ENCODE assay signal across 8 cellular contexts in the genomic region with DNA sequence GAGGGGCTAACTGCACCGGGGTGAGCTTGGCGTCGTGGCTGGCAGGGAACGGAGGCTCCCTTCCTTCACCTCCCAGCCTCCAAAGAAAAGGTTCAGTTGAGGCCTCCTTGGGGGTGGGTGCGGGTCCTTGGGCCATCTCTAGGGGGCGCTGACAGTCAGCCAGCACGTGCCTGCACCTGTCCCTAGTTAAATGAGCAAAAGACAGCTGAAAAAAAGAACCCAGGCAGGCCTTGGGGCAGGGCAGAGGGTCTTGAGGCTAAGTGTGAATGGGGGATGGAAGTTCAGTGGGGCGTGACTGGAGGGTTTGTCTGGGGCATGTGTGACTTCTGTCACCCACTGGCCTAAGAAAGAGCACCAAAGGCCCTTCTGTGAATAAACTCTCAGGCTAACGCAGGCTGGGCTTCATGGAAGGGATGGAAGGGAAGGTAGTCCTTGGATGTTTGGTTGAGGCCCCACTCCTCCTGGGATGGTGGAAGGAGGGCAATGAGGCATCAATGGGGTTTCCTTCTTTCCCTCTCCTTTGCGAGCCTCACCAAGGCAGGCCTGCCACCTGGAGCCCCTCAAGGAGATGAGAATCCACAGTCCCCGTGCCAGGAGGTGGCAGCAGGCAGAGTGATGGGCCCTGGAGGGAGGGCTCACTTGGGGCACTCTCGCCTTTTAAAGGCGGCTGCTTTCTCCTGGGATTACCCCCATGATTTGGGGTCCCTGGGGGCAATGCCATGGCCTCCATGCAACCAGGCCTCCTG. TPM values are rescaled to one million over a fixed set of nuclear protein-coding genes. Genes with fewer than 3 reads are reported as not detected.
DNase-seq lines count a peak whose midpoint lies in the region; ATAC-seq and TF ChIP-seq lines count a peak whose summit lies in the region.

No MANE protein-coding gene starts in this region.

- ATAC-seq in naive thymus-derived CD4-positive, alpha-beta T cell: peak; percentile 26
- ATAC-seq in GM19467 (IDR thresholded peaks at IDR 0.05; ENCODE audit: unreplicated experiment): no peak

- POLR2A ChIA-PET in naive thymus-derived CD4-positive, alpha-beta T cell (lab: Charles Lee): interaction anchor here (0.8 to 43.2 kb wide), 9 partner anchors 8 to 146 kb away, joined by 3 to 1899 read pairs (median 37); a partner anchor contains a TSS

- TF ChIP-seq CTCF in VCaP (conservative IDR thresholded peaks at IDR 0.05) (0 out of 2 replicates have a peak, but pooled peaks have one; percentile 22), chondrocyte (IDR thresholded peaks at IDR 0.05) (peak; percentile 69)

- DNase-seq in DMS53 (lab: John Stamatoyannopoulos, UW): peak; percentile 48
- DNase-seq in DMS53 treated with DMSO at 0.1 percent for 48 hours (lab: John Stamatoyannopoulos, UW; ENCODE audit: unreplicated experiment): no peak
- DNase-seq in chondrocyte (ENCODE audit: low spot score): no peak
- DNase-seq in naive thymus-derived CD4-positive, alpha-beta T cell: peak in 8 of 9 donors; percentile 51 to 74 (median 64)
- no peak for DNase-seq in NK-92 treated with Interleukin-12 subunit alpha and Interleukin-12 subunit beta, amount 100 ng/mL, for 24 hours (lab: John Stamatoyannopoulos, UW)
- DNase-seq in GM19240 (ENCODE audit: insufficient read length, low spot score): no peak

- H3K9me3 Mint-ChIP-seq in chondrocyte (ENCODE audit: low read depth): no peaks in the 10 kb centered on the region
- H3K9me3 Mint-ChIP-seq in naive thymus-derived CD4-positive, alpha-beta T cell: peaks cover 0 to 6% (median 2%) of the 10 kb centered on the region in 11 donors

- H3K36me3 Mint-ChIP-seq in chondrocyte (ENCODE audit: low read depth): no peaks in the 10 kb centered on the region
- peaks cover 0 to 4% (median 0%) of the 10 kb centered on the region in 5 donors for H3K36me3 Mint-ChIP-seq in naive thymus-derived CD4-positive, alpha-beta T cell

- intact Hi-C loops in naive thymus-derived CD4-positive, alpha-beta T cell (cut with micrococcal nuclease): loop anchor here (1.0 to 5.0 kb wide), 5 partner anchors 11 to 146 kb away; no protein-coding TSS in a partner anchor

- CTCF ChIA-PET in naive thymus-derived CD4-positive, alpha-beta T cell (lab: Charles Lee): interaction anchor here (0.8 to 12.5 kb wide), 15 partner anchors 8 to 223 kb away, joined by 3 to 210 read pairs (median 4); a partner anchor contains a TSS

- H3K27me3 Mint-ChIP-seq in chondrocyte (ENCODE audit: low read depth): no peaks in the 10 kb centered on the region
- no peaks in the 10 kb centered on the region for H3K27me3 Mint-ChIP-seq in naive thymus-derived CD4-positive, alpha-beta T cell

- H3K4me1 ChIP-seq in naive thymus-derived CD4-positive, alpha-beta T cell (ENCODE audit: control insufficient read depth in 2 of 2, insufficient read depth in 2 of 2, low read length in 2 of 2): peaks cover 65 to 72% of the 10 kb centered on the region in 2 donors

- no peak overlapping the region for H3K4me3 Mint-ChIP-seq in chondrocyte (ENCODE audit: unreplicated experiment)
- H3K4me3 Mint-ChIP-seq in naive thymus-derived CD4-positive, alpha-beta T cell: peak overlapping the region; percentile 68 to 91 (median 84)

- H3K4me1 Mint-ChIP-seq in chondrocyte (ENCODE audit: low read depth): peaks cover 32% of the 10 kb centered on the region
- peaks cover 53 to 89% (median 76%) of the 10 kb centered on the region in 7 donors for H3K4me1 Mint-ChIP-seq in naive thymus-derived CD4-positive, alpha-beta T cell

- H3K27ac Mint-ChIP-seq in chondrocyte (ENCODE audit: unreplicated experiment): no peak overlapping the region
- peak overlapping the region; percentile 94 to 100 (median 98) for H3K27ac Mint-ChIP-seq in naive thymus-derived CD4-positive, alpha-beta T cell

- no peaks in the 10 kb centered on the region for H3K9me3 ChIP-seq in naive thymus-derived CD4-positive, alpha-beta T cell (ENCODE audit: control insufficient read depth in 2 of 3, low read length in 3 of 3)

- no peaks in the 10 kb centered on the region for H3K36me3 ChIP-seq in naive thymus-derived CD4-positive, alpha-beta T cell (ENCODE audit: control insufficient read depth in 2 of 3, insufficient read depth in 3 of 3, low read length in 3 of 3)

- H3K4me3 ChIP-seq in naive thymus-derived CD4-positive, alpha-beta T cell (ENCODE audit: low read length): peak overlapping the region; percentile 35

- H3K27me3 ChIP-seq in naive thymus-derived CD4-positive, alpha-beta T cell (ENCODE audit: control insufficient read depth in 2 of 2, insufficient read depth in 2 of 2, low read length in 2 of 2): no peaks in the 10 kb centered on the region

- H3K27ac ChIP-seq in VCaP: no peak overlapping the region
- peak overlapping the region; percentile 99 for H3K27ac ChIP-seq in naive thymus-derived CD4-positive, alpha-beta T cell (ENCODE audit: low read depth, low read length)

RNA-seq across cellular contexts. Expression of a gene that starts 56.2 kb away (rescaled TPM):
- total RNA-seq in chondrocyte: 95.8 to 103 TPM (median 98.3 TPM) in 3 replicates
- total RNA-seq in naive thymus-derived CD4-positive, alpha-beta T cell: 100 to 1,000 TPM; 231 to 747 (median 389) TPM
- 100 to 1,000 TPM; 252 to 411 TPM for polyA plus RNA-seq in naive thymus-derived CD4-positive, alpha-beta T cell

Comparison
In these comparisons a context has a peak if more than half of its experiments do, and no peak if none do; other contexts are left out.
1. DNase-seq: peak in DMS53 (single experiment) and naive thymus-derived CD4-positive, alpha-beta T cell (8 of 9); none in DMS53 treated with DMSO at 0.1 percent for 48 hours (single experiment), chondrocyte (single experiment), NK-92 treated with Interleukin-12 subunit alpha and Interleukin-12 subunit beta, amount 100 ng/mL, for 24 hours (single experiment) and GM19240 (single experiment).